In genomic region chr14:30906752-30907658, GRCh38 we compare ENCODE assay signal across 9 cellular contexts. TPM values are rescaled to one million over a fixed set of nuclear protein-coding genes. Genes with fewer than 3 reads are reported as not detected.
A peak's percentile ranks its signal among the peaks of the same experiment; 100 is the strongest.
DNase-seq lines count a peak whose midpoint lies in the region; ATAC-seq, FAIRE-seq and TF ChIP-seq lines count a peak whose summit lies in the region.
"Had no signal": no experiment of that assay in that cellular context is flagged by ENCODE, and none has a peak within 500 bp of the region (broad histone marks: within the 10 kb centered on the region; RNA-seq: fewer than 3 reads in every experiment).

No MANE protein-coding gene starts in this region.

- H3K4me1 Mint-ChIP-seq in nephron progenitor cell = no peaks in the 10 kb centered on the region

- H3K9me3 ChIP-seq in A549 (no peaks in the 10 kb centered on the region), Peyer's patch (no peaks in the 10 kb centered on the region)

- no peaks in the 10 kb centered on the region for H3K27me3 ChIP-seq in Peyer's patch

- TF ChIP-seq POLR2A in A549 (IDR thresholded peaks at IDR 0.05; ENCODE audit: low read length) (no peak), Peyer's patch (IDR thresholded peaks at IDR 0.05) (no peak), GM18505 (IDR thresholded peaks at IDR 0.05; ENCODE audit: borderline replicate concordance, extremely low read depth, insufficient read depth, insufficient read length) (no peak)

- peak; percentile 60 to 66 for TF ChIP-seq RAD21 in A549 (conservative IDR thresholded peaks at IDR 0.05 in 1 of 2, IDR thresholded peaks at IDR 0.05 in 1 of 2)

- H3K4me1 ChIP-seq in A549 (no peaks in the 10 kb centered on the region), Peyer's patch (no peaks in the 10 kb centered on the region)

- no peak overlapping the region for H3K4me2 ChIP-seq in A549

- CTCF ChIA-PET in A549 (lab: Yijun Ruan, JAX) = interaction anchor here (0.5 kb wide), 1 partner anchor 456 kb away, joined by 3 read pairs; no protein-coding TSS in a partner anchor

- H3K4me3 ChIP-seq in A549 (no peak overlapping the region), GM12865 (ENCODE audit: low read depth, low read length) (no peak overlapping the region), Peyer's patch (no peak overlapping the region), fibroblast of villous mesenchyme (ENCODE audit: low read depth, low read length) (no peak overlapping the region)

- FAIRE-seq in A549 (lab: Jason Lieb, UNC) = peak; percentile 56
- FAIRE-seq: colon had no signal

- H3K27me3 Mint-ChIP-seq in nephron progenitor cell (ENCODE audit: low read depth, poor library complexity) = no peaks in the 10 kb centered on the region

- H3K27ac Mint-ChIP-seq in nephron progenitor cell = no peak overlapping the region

- TF ChIP-seq CTCF in A549 (IDR thresholded peaks at IDR 0.05) (peak; percentile 60), GM12865 (IDR thresholded peaks at IDR 0.05; ENCODE audit: insufficient read depth, low read depth, low read length, missing control alignments) (peak; percentile 29), Peyer's patch (IDR thresholded peaks at IDR 0.05) (peak in 4 of 6 experiments; percentile 24 to 40 (median 36)), fibroblast of villous mesenchyme (IDR thresholded peaks at IDR 0.05; ENCODE audit: insufficient read depth, low read depth, low read length) (peak; percentile 27), nephron progenitor cell (IDR thresholded peaks at IDR 0.05) (no peak)

- H3K9me3 Mint-ChIP-seq in nephron progenitor cell = no peaks in the 10 kb centered on the region

- DNase-seq in A549 (ENCODE audit: low read depth in 1 of 2, low spot score in 1 of 2) (peak in 1 of 2 experiments; percentile 47), GM12865 (ENCODE audit: low read depth) (peak; percentile 41), Peyer's patch (no peak), fibroblast of villous mesenchyme (ENCODE audit: low read depth) (peak; percentile 20), nephron progenitor cell (no peak)

- ATAC-seq in A549 (peak; percentile 75 to 77; a peak in 4 of 6 replicates), GM21526 (IDR thresholded peaks at IDR 0.05; ENCODE audit: low FRiP score, unreplicated experiment) (no peak), GM18505 (IDR thresholded peaks at IDR 0.05; ENCODE audit: unreplicated experiment) (no peak), HG03520 (IDR thresholded peaks at IDR 0.05; ENCODE audit: unreplicated experiment) (no peak)

- H3K36me3 ChIP-seq in Peyer's patch = peaks cover 0 to 67% (median 0%) of the 10 kb centered on the region in 3 donors

- H3K27ac ChIP-seq in A549 = no peak overlapping the region
- no peak overlapping the region for H3K27ac ChIP-seq in Peyer's patch

- no peak overlapping the region for H3K4me3 Mint-ChIP-seq in nephron progenitor cell

- POLR2A ChIA-PET in A549 (lab: Yijun Ruan, JAX) = no interaction called here

- H3K36me3 Mint-ChIP-seq in nephron progenitor cell (ENCODE audit: low read depth) = peaks cover 37% of the 10 kb centered on the region

- TF ChIP-seq EP300 in A549 (IDR thresholded peaks at IDR 0.05) = no peak

TF ChIP-seq in A549, 52 proteins besides CTCF, POLR2A, EP300 and RAD21:
- no peak for TF ChIP-seq PHF8 (IDR thresholded peaks at IDR 0.05; ENCODE audit: borderline replicate concordance, low read depth)
- no peak for TF ChIP-seq BHLHE40 (IDR thresholded peaks at IDR 0.05; ENCODE audit: low read depth, low read length)
- no peak for TF ChIP-seq HMGXB4 (CRISPR knock-in tag; IDR thresholded peaks at IDR 0.05; ENCODE audit: borderline replicate concordance)
- TF ChIP-seq CEBPB (IDR thresholded peaks at IDR 0.05) = no peak
- TF ChIP-seq FOSB (CRISPR knock-in tag; IDR thresholded peaks at IDR 0.05) = no peak
- no peak for TF ChIP-seq USF2 (IDR thresholded peaks at IDR 0.05)
- TF ChIP-seq TP53 (CRISPR knock-in tag; IDR thresholded peaks at IDR 0.05) = no peak
- no peak for TF ChIP-seq JUNB (IDR thresholded peaks at IDR 0.05)
- no peak for TF ChIP-seq CBX8 (IDR thresholded peaks at IDR 0.05)
- TF ChIP-seq BCL3 (IDR thresholded peaks at IDR 0.05) = no peak
- no peak for TF ChIP-seq E2F6 (IDR thresholded peaks at IDR 0.05; ENCODE audit: borderline replicate concordance, low read depth)
- no peak for TF ChIP-seq ATOH8 (CRISPR knock-in tag; IDR thresholded peaks at IDR 0.05; ENCODE audit: low read depth)
- TF ChIP-seq MAX (IDR thresholded peaks at IDR 0.05) = no peak
- TF ChIP-seq FOXS1 (CRISPR knock-in tag; IDR thresholded peaks at IDR 0.05) = no peak
- TF ChIP-seq RCOR1 (IDR thresholded peaks at IDR 0.05; ENCODE audit: low read depth, low read length) = no peak
- TF ChIP-seq EHF (CRISPR knock-in tag; IDR thresholded peaks at IDR 0.05) = no peak
- TF ChIP-seq ZFP36 (IDR thresholded peaks at IDR 0.05; ENCODE audit: borderline replicate concordance, partially characterized antibody) = no peak
- no peak for TF ChIP-seq POLR2AphosphoS2 (conservative IDR thresholded peaks at IDR 0.05; ENCODE audit: low read length)

RNA-seq across cellular contexts. Expression of gene COCH, which starts 32.6 kb away (rescaled TPM):
- polyA plus RNA-seq in A549 (2011; rRNA removed) (45.9 and 53.1 TPM in 2 replicates), A549 (2017; fragmentation: RNase III; extraction: RNeasy Plus Mini Kit Qiagen cat#74134 plus additional on column Dnase treatment) (27.6 to 33.0 TPM (median 31.9 TPM) in 3 replicates)
- 13.4 and 15.3 TPM in 2 replicates for polyA plus RNA-seq in A549 (2012; cell fraction: cytosol; rRNA removed)
- 19.3 and 19.8 TPM in 2 replicates for polyA plus RNA-seq in A549 (2012; cell fraction: nucleus; rRNA removed)
- polyA minus RNA-seq in A549 (2011; rRNA and poly(A)+ RNA removed) = 16.9 and 19.3 TPM in 2 replicates
- total RNA-seq in Peyer's patch (1 to 10 TPM in 1 of 4 donors, under 1 TPM in 1, not detected in 2; 0.54 to 9.9 TPM), fibroblast of villous mesenchyme (under 0.01 and 9.0 TPM in 2 replicates)

Comparison
In these comparisons a context has a peak if more than half of its experiments do, and no peak if none do; other contexts are left out.
1. ATAC-seq: peak in A549 (2 of 2); none in GM21526 (single experiment), GM18505 (single experiment) and HG03520 (single experiment).
2. DNase-seq: peak in GM12865 (single experiment) and fibroblast of villous mesenchyme (single experiment); none in Peyer's patch (0 of 3) and nephron progenitor cell (single experiment).